In genomic region chr1:66739401-66740157, GRCh38 we compare ENCODE assay signal across 11 cellular contexts. TPM values are rescaled to one million over a fixed set of nuclear protein-coding genes. Genes with fewer than 3 reads are reported as not detected.
A peak's percentile ranks its signal among the peaks of the same experiment; 100 is the strongest.
DNase-seq lines count a peak whose midpoint lies in the region; ATAC-seq and TF ChIP-seq lines count a peak whose summit lies in the region.
"Had no signal": no experiment of that assay in that cellular context is flagged by ENCODE, and none has a peak within 500 bp of the region (broad histone marks: within the 10 kb centered on the region; RNA-seq: fewer than 3 reads in every experiment).

No MANE protein-coding gene starts in this region.

- H3K27ac Mint-ChIP-seq in neural crest cell (ENCODE audit: unreplicated experiment) (peak overlapping the region; percentile 93), immature natural killer cell (no peak overlapping the region)
- H3K27ac Mint-ChIP-seq: nephron progenitor cell had no signal

- no peaks in the 10 kb centered on the region for H3K79me2 ChIP-seq in MM.1S (ENCODE audit: low read length)

- H3K36me3 Mint-ChIP-seq in neural crest cell (ENCODE audit: low read depth) (no peaks in the 10 kb centered on the region), immature natural killer cell (no peaks in the 10 kb centered on the region)

- no peak for TF ChIP-seq CTCF in MM.1S (IDR thresholded peaks at IDR 0.05; ENCODE audit: low read length)
- no peak for TF ChIP-seq CTCF in neural crest cell (conservative IDR thresholded peaks at IDR 0.05)
- no peak for TF ChIP-seq CTCF in esophagus squamous epithelium (IDR thresholded peaks at IDR 0.05)
- TF ChIP-seq CTCF in stomach (IDR thresholded peaks at IDR 0.05), result no peak

- DNase-seq in NOMO-1 (lab: John Stamatoyannopoulos, UW; ENCODE audit: unreplicated experiment in 2 of 2) (peak; percentile 22 to 30), NOMO-1 treated with dmso at 0.1 percent for 144 hours (lab: John Stamatoyannopoulos, UW; ENCODE audit: unreplicated experiment) (no peak), MM.1S (peak; percentile 41), neural crest cell (ENCODE audit: low read depth, low spot score) (no peak), immature natural killer cell (no peak), esophagus squamous epithelium (lab: John Stamatoyannopoulos, UW) (no peak), stomach (no peak)
- DNase-seq: nephron progenitor cell had no signal

- no peaks in the 10 kb centered on the region for H3K27me3 ChIP-seq in MM.1S (replicated peaks; ENCODE audit: insufficient read depth, low read length)
- H3K27me3 ChIP-seq in esophagus squamous epithelium, result no peaks in the 10 kb centered on the region
- no peaks in the 10 kb centered on the region for H3K27me3 ChIP-seq in stomach

- H3K27ac ChIP-seq in MM.1S (ENCODE audit: low read length), result no peak overlapping the region
- H3K27ac ChIP-seq in esophagus squamous epithelium, result no peak overlapping the region
- no peak overlapping the region for H3K27ac ChIP-seq in stomach
- H3K27ac ChIP-seq: 22Rv1 had no signal

- 71% methylated on average over 4 to 9 of the region's 9 CpGs for WGBS in esophagus squamous epithelium, 2 donors
- 70 to 79% (median 74%) methylated on average over 9 of the region's 9 CpGs for WGBS in stomach, 5 donors

- H3K27me3 Mint-ChIP-seq in neural crest cell (ENCODE audit: low read depth), result no peaks in the 10 kb centered on the region
- peaks cover 0 to 3% (median 2%) of the 10 kb centered on the region in 3 donors for H3K27me3 Mint-ChIP-seq in immature natural killer cell (ENCODE audit: low read depth in 3 of 3)

- H3K9me2 ChIP-seq in MM.1S (replicated peaks; ENCODE audit: insufficient read depth, low read length), result no peaks in the 10 kb centered on the region

- peak; percentile 69 for ATAC-seq in HG02642 (IDR thresholded peaks at IDR 0.05; ENCODE audit: poor library complexity, unreplicated experiment)

- peaks cover 14% of the 10 kb centered on the region for H3K4me1 Mint-ChIP-seq in neural crest cell
- H3K4me1 Mint-ChIP-seq in immature natural killer cell, result peaks cover 0 to 5% of the 10 kb centered on the region in 2 donors

- intact Hi-C loops in esophagus squamous epithelium (cut with DNase I) (no loop called here), stomach (cut with DNase I; ENCODE audit: low total_unique reads) (no loop called here)

- H3K9ac ChIP-seq in MM.1S (ENCODE audit: low read length), result no peak overlapping the region

- H3K4me3 ChIP-seq in MM.1S (ENCODE audit: low read length) (no peak overlapping the region), esophagus squamous epithelium (no peak overlapping the region), stomach (no peak overlapping the region)

- H4K20me1 ChIP-seq in MM.1S (ENCODE audit: insufficient read depth, low read length), result no peaks in the 10 kb centered on the region

- TF ChIP-seq POLR2A in esophagus squamous epithelium (IDR thresholded peaks at IDR 0.05) (no peak), stomach (IDR thresholded peaks at IDR 0.05) (no peak)

- H3F3A ChIP-seq in MM.1S (ENCODE audit: insufficient read depth, low read length), result no peaks in the 10 kb centered on the region

- H3K4me2 ChIP-seq in MM.1S (ENCODE audit: low read depth, low read length), result peak overlapping the region; percentile 48

- H2AFZ ChIP-seq in MM.1S (ENCODE audit: low read length), result peak overlapping the region; percentile 61; the same call in 1 of the 2 replicates

- H3K9me3 ChIP-seq in MM.1S (replicated peaks; ENCODE audit: insufficient read depth, low read length) (no peaks in the 10 kb centered on the region), esophagus squamous epithelium (no peaks in the 10 kb centered on the region), stomach (no peaks in the 10 kb centered on the region)

- H3K4me3 Mint-ChIP-seq in neural crest cell (no peak overlapping the region), immature natural killer cell (no peak overlapping the region)
- H3K4me3 Mint-ChIP-seq: nephron progenitor cell had no signal

- H3K9me3 Mint-ChIP-seq in neural crest cell (peaks cover 8% of the 10 kb centered on the region), immature natural killer cell (no peaks in the 10 kb centered on the region)

- no peaks in the 10 kb centered on the region for H3K36me3 ChIP-seq in MM.1S (replicated peaks; ENCODE audit: insufficient read depth, low read length)
- H3K36me3 ChIP-seq in esophagus squamous epithelium, result no peaks in the 10 kb centered on the region
- no peaks in the 10 kb centered on the region for H3K36me3 ChIP-seq in stomach

- peaks cover 13% of the 10 kb centered on the region for H3K4me1 ChIP-seq in MM.1S (ENCODE audit: low read length)
- H3K4me1 ChIP-seq in esophagus squamous epithelium, result no peaks in the 10 kb centered on the region
- no peaks in the 10 kb centered on the region for H3K4me1 ChIP-seq in stomach

- no peak for TF ChIP-seq EP300 in stomach (IDR thresholded peaks at IDR 0.05)

RNA-seq across cellular contexts. Expression of gene DYNLT5, which starts 12.7 kb away (rescaled TPM):
- 1.6 and 2.0 TPM in 2 replicates for total RNA-seq in neural crest cell
- not detected for polyA plus RNA-seq in immature natural killer cell
- total RNA-seq in esophagus squamous epithelium, result 1 to 10 TPM in 1 of 4 donors, under 1 TPM in 1, not detected in 2; 0.22 to 3.1 TPM
- 1 to 10 TPM in 2 of 5 donors, not detected in 3; 1.3 to 2.4 TPM for total RNA-seq in stomach
- 1 to 10 TPM in 1 of 3 donors, under 1 TPM in 2; 0.37 to 1.2 (median 0.38) TPM for polyA plus RNA-seq in stomach
- total RNA-seq: NCI-H460 had no signal

Comparison
In these comparisons a context has a peak if more than half of its experiments do, and no peak if none do; other contexts are left out.
1. DNase-seq: peak in NOMO-1 (2 of 2) and MM.1S (single experiment); none in NOMO-1 treated with dmso at 0.1 percent for 144 hours (single experiment), neural crest cell (single experiment), immature natural killer cell (0 of 3), esophagus squamous epithelium (single experiment) and stomach (single experiment).